In genomic region chr3:46617941-46618340, GRCh38 we compare ENCODE assay signal across 25 cellular contexts. TPM values are rescaled to one million over a fixed set of nuclear protein-coding genes. Genes with fewer than 3 reads are reported as not detected.
DNase-seq lines count a peak whose midpoint lies in the region; ATAC-seq, FAIRE-seq and TF ChIP-seq lines count a peak whose summit lies in the region.
"Had no signal": no experiment of that assay in that cellular context is flagged by ENCODE, and none has a peak within 500 bp of the region (broad histone marks: within the 10 kb centered on the region; RNA-seq: fewer than 3 reads in every experiment).

No MANE protein-coding gene starts in this region.

- H3K9me3 ChIP-seq in right atrium auricular region: no peaks in the 10 kb centered on the region
- H3K9me3 ChIP-seq in H1 (ENCODE audit: insufficient read depth in 2 of 2, low read depth in 1 of 2, low read length in 1 of 2): no peaks in the 10 kb centered on the region
- H3K9me3 ChIP-seq in neuronal stem cell (replicated peaks in 1 of 2; ENCODE audit: control insufficient read depth in 2 of 2, insufficient read depth in 1 of 2, low read depth in 1 of 2, low read length in 2 of 2): no peaks in the 10 kb centered on the region
- H3K9me3 ChIP-seq: BE2C; BLaER1 treated with 17β-estradiol and CSF1 and Interleukin-3, amounts not matched to agents 10 nM and 100 nM had no signal

- H3K14ac ChIP-seq in H1 (ENCODE audit: insufficient read length) (no peak overlapping the region), neuronal stem cell (ENCODE audit: low read length) (peak overlapping the region; percentile 39)

- intact Hi-C loops in Right ventricle myocardium superior (cut with DNase I): no loop called here

- H3K79me1 ChIP-seq in H1 (ENCODE audit: low read depth, low read length) (no peaks in the 10 kb centered on the region), neuronal stem cell (ENCODE audit: low read depth, low read length) (no peaks in the 10 kb centered on the region)

- ATAC-seq in Right ventricle myocardium superior (ENCODE audit: poor library complexity): no peak
- ATAC-seq: GM12878, HCT116 had no signal

- no peaks in the 10 kb centered on the region for H3K79me2 ChIP-seq in H1 (ENCODE audit: control insufficient read depth in 1 of 2, insufficient read depth in 2 of 2, low read length in 2 of 2)

- H3K4ac ChIP-seq in H1 (replicated peaks; ENCODE audit: insufficient read length, low read depth, low read length) (no peak overlapping the region), neuronal stem cell (ENCODE audit: low read length) (no peak overlapping the region)

- peak; percentile 36 for DNase-seq in right atrium auricular region (ENCODE audit: low spot score)
- DNase-seq in Right ventricle myocardium superior: no peak
- DNase-seq in H1 (ENCODE audit: low read depth in 1 of 2, low spot score in 2 of 2): peak in 1 of 2 experiments; percentile 35
- no peak for DNase-seq in neuronal stem cell (ENCODE audit: low spot score)
- no peak for DNase-seq in coronary artery (ENCODE audit: low spot score)
- no peak for DNase-seq in AG08396 (ENCODE audit: low spot score)
- DNase-seq in HTR-8/SVneo (ENCODE audit: insufficient read length, low spot score): no peak
- DNase-seq: AML-193; BE2C; CD4-positive, alpha-beta T cell; CD8-positive, alpha-beta memory T cell; DMS 273 treated with DMSO at 0.1 percent for 48 hours; DMS79; EL; GDM1; GOT3; H7 had no signal

- no peak for TF ChIP-seq POLR2A in H1 (IDR thresholded peaks at IDR 0.05; ENCODE audit: control extremely low read depth in 1 of 2, low read depth in 2 of 2, low read length in 2 of 2)

- no peaks in the 10 kb centered on the region for H4K20me1 ChIP-seq in H1 (replicated peaks in 1 of 2; ENCODE audit: control insufficient read depth in 1 of 2, insufficient read depth in 2 of 2, low read length in 2 of 2)
- H4K20me1 ChIP-seq: BLaER1 treated with 17β-estradiol and CSF1 and Interleukin-3, amounts not matched to agents 10 nM and 100 nM had no signal

- no peak overlapping the region for H4K8ac ChIP-seq in H1 (ENCODE audit: extremely low read depth, insufficient read depth, low read length)
- H4K8ac ChIP-seq in neuronal stem cell (ENCODE audit: low read depth, low read length): no peak overlapping the region

- WGBS in H1 (ENCODE audit: extremely low coverage in 1 of 2, insufficient coverage in 1 of 2, insufficient read length in 1 of 2, insufficient replicate concordance in 2 of 2, low coverage in 1 of 2, low lambda C conversion rate in 2 of 2, missing lambda C conversion rate in 1 of 2), 2 experiments: 88% methylated on average over 3 of the region's 3 CpGs; no CpG with 5 or more reads in 1 of the 2 experiments
- no CpG with 5 or more reads among the region's 3 CpGs for WGBS in neuronal stem cell (ENCODE audit: extremely low coverage in 2 of 2, insufficient read length in 2 of 2, insufficient replicate concordance in 1 of 2), 2 donors

- H3K4me3 ChIP-seq in right atrium auricular region (no peak overlapping the region), H1 (ENCODE audit: extremely low read depth in 1 of 4, insufficient read depth in 2 of 4, low read depth in 3 of 4, low read length in 4 of 4) (no peak overlapping the region), neuronal stem cell (ENCODE audit: low read length in 2 of 2) (no peak overlapping the region), coronary artery (no peak overlapping the region)
- H3K4me3 ChIP-seq: BLaER1 treated with 17β-estradiol and CSF1 and Interleukin-3, amounts not matched to agents 10 nM and 100 nM; GM12878 had no signal

- peak overlapping the region; percentile 7 for H4K91ac ChIP-seq in H1 (replicated peaks; ENCODE audit: insufficient read length, low read length)
- H4K91ac ChIP-seq in neuronal stem cell (ENCODE audit: low read depth, low read length, poor library complexity): no peak overlapping the region

- no peak overlapping the region for H2BK120ac ChIP-seq in H1 (replicated peaks; ENCODE audit: low read depth, low read length)
- no peak overlapping the region for H2BK120ac ChIP-seq in neuronal stem cell (ENCODE audit: low read depth, low read length)

- peak overlapping the region; percentile 43; the same call in 1 of the 2 replicates for H2AK5ac ChIP-seq in H1 (ENCODE audit: low read depth, low read length)
- H2AK5ac ChIP-seq in neuronal stem cell (ENCODE audit: low read depth, low read length): peak overlapping the region; percentile 38

- H3K4me2 ChIP-seq in H1 (ENCODE audit: insufficient read depth in 1 of 2, low read depth in 2 of 2, low read length in 2 of 2): no peak overlapping the region
- H3K4me2 ChIP-seq in neuronal stem cell (ENCODE audit: insufficient read depth, low read length, poor library complexity, severe bottlenecking): no peak overlapping the region
- H3K4me2 ChIP-seq: BLaER1 treated with 17β-estradiol and CSF1 and Interleukin-3, amounts not matched to agents 10 nM and 100 nM had no signal

- no peak for TF ChIP-seq RAD21 in H1 (IDR thresholded peaks at IDR 0.05 in 1 of 2, conservative IDR thresholded peaks at IDR 0.05 in 1 of 2; ENCODE audit: low read depth in 2 of 2, low read length in 2 of 2)

- H2BK20ac ChIP-seq in H1 (ENCODE audit: low read length): no peak overlapping the region; the same call in 1 of the 2 replicates

- no peaks in the 10 kb centered on the region for H3K23me2 ChIP-seq in H1 (ENCODE audit: low read depth, low read length)

- H3K18ac ChIP-seq in H1 (ENCODE audit: extremely low read depth, low read length) (no peak overlapping the region), neuronal stem cell (ENCODE audit: low read length) (peak overlapping the region; percentile 91)

- H2BK15ac ChIP-seq in H1 (ENCODE audit: low read length) (no peak overlapping the region), neuronal stem cell (ENCODE audit: low read length) (peak overlapping the region; percentile 30)

- H2BK12ac ChIP-seq in H1 (ENCODE audit: low read depth, low read length): peak overlapping the region; percentile 52; the same call in 1 of the 2 replicates
- peak overlapping the region; percentile 47 for H2BK12ac ChIP-seq in neuronal stem cell (ENCODE audit: low read length)

- H2BK5ac ChIP-seq in H1 (ENCODE audit: low read depth, low read length) (no peak overlapping the region), neuronal stem cell (ENCODE audit: low read length) (peak overlapping the region; percentile 8)

- POLR2A ChIA-PET in H1 (lab: Charles Lee; ENCODE audit: partially characterized antibody): interaction anchor here (1.2 kb wide), 1 partner anchor 11 kb away, joined by 4 read pairs; no protein-coding TSS in a partner anchor

- no peak overlapping the region for H3K56ac ChIP-seq in H1 (replicated peaks; ENCODE audit: insufficient read length, low read depth, low read length)

- TF ChIP-seq CTCF in right atrium auricular region (IDR thresholded peaks at IDR 0.05): no peak
- TF ChIP-seq CTCF in H1 (IDR thresholded peaks at IDR 0.05; ENCODE audit: control extremely low read depth in 1 of 3, insufficient read depth in 1 of 3, low read depth in 1 of 3, low read length in 3 of 3): no peak
- no peak for TF ChIP-seq CTCF in coronary artery (IDR thresholded peaks at IDR 0.05)

- H3K23ac ChIP-seq in H1 (ENCODE audit: insufficient read length) (no peak overlapping the region), neuronal stem cell (ENCODE audit: low read depth, low read length, poor library complexity) (no peak overlapping the region)

- no peak for TF ChIP-seq EP300 in H1 (IDR thresholded peaks at IDR 0.05; ENCODE audit: borderline replicate concordance in 1 of 2, low read depth in 2 of 2, low read length in 2 of 2)

- H2AFZ ChIP-seq in H1 (ENCODE audit: low read length) (no peak overlapping the region), neuronal stem cell (ENCODE audit: low read length) (no peak overlapping the region)

- CTCF ChIA-PET in H1 (lab: Charles Lee; ENCODE audit: partially characterized antibody): interaction anchor here (1.5 to 4.3 kb wide), 3 partner anchors 11 to 129 kb away, joined by 4 to 16 read pairs (median 4); no protein-coding TSS in a partner anchor

- no peak overlapping the region for H3K27ac ChIP-seq in right atrium auricular region
- H3K27ac ChIP-seq in H1 (ENCODE audit: low read depth, low read length): no peak overlapping the region
- H3K27ac ChIP-seq in neuronal stem cell (replicated peaks; ENCODE audit: low read length): no peak overlapping the region
- no peak overlapping the region for H3K27ac ChIP-seq in coronary artery
- H3K27ac ChIP-seq: 22Rv1; BLaER1 treated with 17β-estradiol and CSF1 and Interleukin-3, amounts not matched to agents 10 nM and 100 nM had no signal

- FAIRE-seq in H1 (lab: Jason Lieb, UNC) (no peak), HTR-8/SVneo (lab: Jason Lieb, UNC) (no peak)
- FAIRE-seq: A204.1, D721Med, GM12878 had no signal

- H3K9ac ChIP-seq in H1 (replicated peaks in 1 of 4; ENCODE audit: extremely low read depth in 1 of 4, low read depth in 3 of 4, low read length in 3 of 4) (no peak overlapping the region), neuronal stem cell (ENCODE audit: low read depth, low read length, poor library complexity) (no peak overlapping the region)
- H3K9ac ChIP-seq: BLaER1 treated with 17β-estradiol and CSF1 and Interleukin-3, amounts not matched to agents 10 nM and 100 nM had no signal

- no peaks in the 10 kb centered on the region for H3K36me3 ChIP-seq in right atrium auricular region
- no peaks in the 10 kb centered on the region for H3K36me3 ChIP-seq in H1 (ENCODE audit: control insufficient read depth in 2 of 4, insufficient read depth in 4 of 4, low read length in 3 of 4)
- H3K36me3 ChIP-seq in neuronal stem cell (replicated peaks in 1 of 2; ENCODE audit: control insufficient read depth in 2 of 2, insufficient read depth in 2 of 2, low read length in 2 of 2): no peaks in the 10 kb centered on the region
- H3K36me3 ChIP-seq: BE2C; BLaER1 treated with 17β-estradiol and CSF1 and Interleukin-3, amounts not matched to agents 10 nM and 100 nM had no signal

- H3K4me1 ChIP-seq in right atrium auricular region (no peaks in the 10 kb centered on the region), H1 (replicated peaks in 1 of 4; ENCODE audit: control insufficient read depth in 3 of 4, insufficient read depth in 4 of 4, low read length in 3 of 4) (peaks cover 0 to 5% (median 0%) of the 10 kb centered on the region in 4 experiments; a peak in 2 of 7 replicates), neuronal stem cell (ENCODE audit: control insufficient read depth in 2 of 2, insufficient read depth in 1 of 2, low read depth in 1 of 2, low read length in 2 of 2) (peaks cover 0 to 5% of the 10 kb centered on the region in 2 donors)
- H3K4me1 ChIP-seq: BE2C had no signal

- H3K27me3 ChIP-seq in right atrium auricular region (no peaks in the 10 kb centered on the region), H1 (replicated peaks in 1 of 4; ENCODE audit: control insufficient read depth in 3 of 4, extremely low read depth in 1 of 4, insufficient read depth in 3 of 4, low read length in 3 of 4) (no peaks in the 10 kb centered on the region), neuronal stem cell (ENCODE audit: control insufficient read depth in 3 of 3, insufficient read depth in 3 of 3, low read depth in 1 of 3, low read length in 3 of 3) (no peaks in the 10 kb centered on the region)
- H3K27me3 ChIP-seq: BE2C; BLaER1 treated with 17β-estradiol and CSF1 and Interleukin-3, amounts not matched to agents 10 nM and 100 nM had no signal

- no peak overlapping the region for H4K5ac ChIP-seq in H1 (ENCODE audit: insufficient read length, low read depth, low read length)

RNA-seq across cellular contexts. Expression of gene FAM240A, which starts 5.6 kb away (rescaled TPM):
- total RNA-seq in right atrium auricular region: not detected
- total RNA-seq in Right ventricle myocardium superior: not detected
- 0.17 TPM in 1 of 2 replicates, not detected in the other for total RNA-seq in H1 (2021; fragmentation: NEBNext Ultra II Directional; extraction: Animal tissue kit (Norgen Biotek cat#: 25700))
- polyA plus RNA-seq in H1 (2011; rRNA removed): 0.06 and 0.08 TPM in 2 replicates
- polyA plus RNA-seq in H1 (2011; cell fraction: cytosol; rRNA removed): 0.12 TPM
- polyA plus RNA-seq in H1 (2011; cell fraction: nucleus; rRNA removed): not detected
- polyA plus RNA-seq in H1 (2012, experiment 1 of 2): 0.16 to 0.32 TPM (median 0.16 TPM) in 3 of 4 replicates, not detected in the other
- polyA plus RNA-seq in H1 (2012, experiment 2 of 2): not detected
- polyA plus RNA-seq in H1 (2013, experiment 1 of 2): 0.08 TPM
- 0.11 TPM for polyA plus RNA-seq in H1 (2013, experiment 2 of 2)
- not detected in 2 replicates for polyA minus RNA-seq in H1 (2011; rRNA and poly(A)+ RNA removed)
- not detected for polyA minus RNA-seq in H1 (2011; cell fraction: cytosol; rRNA and poly(A)+ RNA removed)
- not detected for polyA minus RNA-seq in H1 (2011; cell fraction: nucleus; rRNA and poly(A)+ RNA removed)
- not detected for polyA plus RNA-seq in neuronal stem cell (2013, experiment 1 of 2)
- polyA plus RNA-seq in neuronal stem cell (2013, experiment 2 of 2): not detected
- total RNA-seq: CD4-positive, alpha-beta T cell; CD8-positive, alpha-beta memory T cell; GM12878; H7 had no signal
- polyA plus RNA-seq: AG04450; CD14-positive monocyte; CD8-positive, alpha-beta memory T cell; GM12878 had no signal

RNA-seq across cellular contexts. Expression of gene LRRC2, which starts 51.8 kb away (rescaled TPM):
- total RNA-seq in right atrium auricular region (10 to 100 TPM in 1 of 2 donors, 1 to 10 TPM in 1; 7.0 to 29.7 TPM), Right ventricle myocardium superior (122 TPM)
- total RNA-seq in H1 (2021; fragmentation: NEBNext Ultra II Directional; extraction: Animal tissue kit (Norgen Biotek cat#: 25700)): 6.4 and 7.3 TPM in 2 replicates
- 1.2 and 1.4 TPM in 2 replicates for polyA plus RNA-seq in H1 (2011; rRNA removed)
- 2.8 TPM for polyA plus RNA-seq in H1 (2011; cell fraction: cytosol; rRNA removed)
- polyA plus RNA-seq in H1 (2011; cell fraction: nucleus; rRNA removed): 2.9 TPM
- polyA plus RNA-seq in H1 (2012, experiment 1 of 2): 2.8 to 3.4 TPM (median 3.1 TPM) in 4 replicates
- 0.24 TPM for polyA plus RNA-seq in H1 (2012, experiment 2 of 2)
- polyA plus RNA-seq in H1 (2013, experiment 1 of 2): 3.9 TPM
- 3.5 TPM for polyA plus RNA-seq in H1 (2013, experiment 2 of 2)
- polyA minus RNA-seq in H1 (2011; rRNA and poly(A)+ RNA removed): 3.5 and 4.9 TPM in 2 replicates
- 1.9 TPM for polyA minus RNA-seq in H1 (2011; cell fraction: cytosol; rRNA and poly(A)+ RNA removed)
- 7.9 TPM for polyA minus RNA-seq in H1 (2011; cell fraction: nucleus; rRNA and poly(A)+ RNA removed)
- polyA plus RNA-seq in neuronal stem cell (2013, experiment 1 of 2): 0.11 TPM
- polyA plus RNA-seq in neuronal stem cell (2013, experiment 2 of 2): 0.14 TPM
- total RNA-seq: GM12878 had no signal
- polyA plus RNA-seq: CD14-positive monocyte; CD8-positive, alpha-beta memory T cell; GM12878 had no signal
